Comparison of ENCODE assay signal across 8 cellular contexts in genomic region chr6:156577749-156578148, GRCh38.
"Had no signal": no experiment of that assay in that cellular context is flagged by ENCODE, and none has a peak within 500 bp of the region (broad histone marks: within the 10 kb centered on the region; RNA-seq: fewer than 3 reads in every experiment).

No MANE protein-coding gene starts in this region.

- H3K9me3 ChIP-seq: HAP-1 had no signal

- H3K9ac ChIP-seq: GM23248 had no signal

- ATAC-seq: HCT116 had no signal

- H3K27ac ChIP-seq: GM23248 had no signal

- H3K4me1 ChIP-seq: HAP-1 had no signal

- H3K36me3 ChIP-seq: HAP-1 had no signal

- H2AFZ ChIP-seq: GM23248 had no signal

- H3K27ac Mint-ChIP-seq: IgD-negative memory B cell had no signal

- DNase-seq: GM23248, GOT3, H7, KG1 had no signal

- H3K4me3 ChIP-seq: GM23248, HAP-1 had no signal

- H3K4me3 Mint-ChIP-seq: IgD-negative memory B cell had no signal

- FAIRE-seq: HTR-8/SVneo had no signal
